In the genomic region with DNA sequence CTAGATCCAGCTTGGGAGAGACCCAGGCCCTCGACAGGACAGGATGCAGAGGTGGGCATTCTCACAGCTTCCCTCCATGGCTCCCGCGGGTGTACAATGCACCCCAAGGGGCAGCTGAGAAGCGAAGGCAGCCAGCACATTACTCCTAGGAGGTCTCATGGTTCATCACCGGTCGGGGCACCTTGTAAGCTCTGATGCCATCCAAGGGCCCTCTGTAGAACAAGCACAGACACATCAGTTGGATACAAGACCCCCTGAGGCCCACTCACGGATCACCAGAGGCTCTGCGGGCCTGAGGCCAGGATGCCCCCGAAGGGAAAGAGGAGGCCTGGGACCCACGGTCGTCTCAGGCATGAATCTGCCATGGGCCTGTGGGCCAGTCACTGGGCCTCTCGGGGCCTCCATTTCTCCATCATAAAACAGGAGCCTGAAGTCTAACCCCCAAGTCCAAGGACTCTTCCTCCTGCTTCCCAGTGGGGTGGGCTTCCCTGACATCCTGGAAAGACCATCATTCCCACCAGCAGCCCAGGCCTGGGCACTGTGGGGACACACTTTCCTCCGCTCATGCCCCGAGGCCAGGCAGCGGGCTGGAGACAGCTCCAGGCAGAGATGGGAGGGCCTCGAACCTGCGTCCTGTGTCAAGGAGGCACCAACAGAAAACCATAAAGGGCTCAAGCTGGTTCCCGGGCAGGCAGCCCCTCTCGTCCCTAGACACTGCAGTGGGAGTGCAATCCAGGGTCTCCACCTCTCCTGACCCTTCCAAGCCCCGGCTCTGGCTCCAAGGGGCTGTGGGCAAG, we compare ENCODE assay signal across 1 cellular context.
TF ChIP-seq lines count a peak whose summit lies in the region.

No MANE protein-coding gene starts in this region.

TF ChIP-seq in HepG2, 621 proteins besides CTCF, POLR2A, EP300 and RAD21 (continued from another document):
- no peak for TF ChIP-seq ZBTB34 (CRISPR knock-in tag; IDR thresholded peaks at IDR 0.05)
